In genomic region chr17:65755799-65756198, GRCh38 we compare ENCODE assay signal across 37 cellular contexts.
"Had no signal": no experiment of that assay in that cellular context is flagged by ENCODE, and none has a peak within 500 bp of the region (broad histone marks: within the 10 kb centered on the region; RNA-seq: fewer than 3 reads in every experiment).

No MANE protein-coding gene starts in this region.

- H3K36me3 Mint-ChIP-seq: activated CD8-positive, alpha-beta memory T cell treated with anti-CD3 and anti-CD28 coated beads, Interleukin-2, amount 10 ng/mL, durations not matched to agents 7 days and 5 days; activated naive CD4-positive, alpha-beta T cell treated with anti-CD3 and anti-CD28 coated beads, Interleukin-2, amount 10 ng/mL, durations not matched to agents 7 days and 5 days; activated naive CD8-positive, alpha-beta T cell treated with anti-CD3 and anti-CD28 coated beads, Interleukin-2, amount 10 ng/mL, durations not matched to agents 7 days and 5 days; brain; WTC11 had no signal

- H3K27me3 Mint-ChIP-seq: activated CD4-positive, alpha-beta memory T cell treated with anti-CD3 and anti-CD28 coated beads, Interleukin-2, amount 10 ng/mL, durations not matched to agents 7 days and 5 days; activated naive CD4-positive, alpha-beta T cell treated with anti-CD3 and anti-CD28 coated beads, Interleukin-2, amount 50 U/mL, for 24 hours; activated naive CD8-positive, alpha-beta T cell; activated naive CD8-positive, alpha-beta T cell treated with anti-CD3 and anti-CD28 coated beads, Interleukin-2, amount 10 ng/mL, durations not matched to agents 7 days and 5 days; activated T-cell treated with anti-CD3 and anti-CD28 coated beads, Interleukin-2, amount 50 U/mL, for 24 hours had no signal

- ATAC-seq: activated CD4-positive, alpha-beta T cell treated with anti-CD3 and anti-CD28 coated beads for 36 hours; activated CD4-positive, CD25-positive, alpha-beta regulatory T cell treated with anti-CD3 and anti-CD28 coated beads, Interleukin-2, amount 50 U/mL, for 24 hours; activated CD8-positive, alpha-beta memory T cell treated with anti-CD3 and anti-CD28 coated beads, Interleukin-2, amount 10 ng/mL, durations not matched to agents 7 days and 5 days; activated CD8-positive, alpha-beta T cell treated with anti-CD3 and anti-CD28 coated beads, Interleukin-2, amount 10 ng/mL, durations not matched to agents 7 days and 5 days; activated naive CD8-positive, alpha-beta T cell treated with anti-CD3 and anti-CD28 coated beads, Interleukin-2, amount 50 U/mL, for 24 hours; WTC11 had no signal

- H3K27ac Mint-ChIP-seq: activated CD4-positive, alpha-beta memory T cell treated with anti-CD3 and anti-CD28 coated beads, Interleukin-2, amount 10 ng/mL, durations not matched to agents 7 days and 5 days; activated CD4-positive, alpha-beta T cell treated with anti-CD3 and anti-CD28 coated beads for 36 hours; activated CD4-positive, alpha-beta T cell treated with anti-CD3 and anti-CD28 coated beads, Interleukin-2, amount 10 ng/mL, durations not matched to agents 7 days and 5 days; activated CD8-positive, alpha-beta memory T cell treated with anti-CD3 and anti-CD28 coated beads, Interleukin-2, amount 10 ng/mL, durations not matched to agents 7 days and 5 days; activated CD8-positive, alpha-beta T cell treated with anti-CD3 and anti-CD28 coated beads, Interleukin-2, amount 10 ng/mL, durations not matched to agents 7 days and 5 days; activated naive CD4-positive, alpha-beta T cell treated with anti-CD3 and anti-CD28 coated beads, Interleukin-2, amount 10 ng/mL, durations not matched to agents 7 days and 5 days; activated naive CD4-positive, alpha-beta T cell treated with anti-CD3 and anti-CD28 coated beads, Interleukin-2, amount 50 U/mL, for 24 hours; activated naive CD8-positive, alpha-beta T cell; activated naive CD8-positive, alpha-beta T cell treated with anti-CD3 and anti-CD28 coated beads, Interleukin-2, amount 10 ng/mL, durations not matched to agents 7 days and 5 days; activated naive CD8-positive, alpha-beta T cell treated with anti-CD3 and anti-CD28 coated beads, Interleukin-2, amount 50 U/mL, for 24 hours; activated T-cell treated with anti-CD3 and anti-CD28 coated beads, Interleukin-2, amount 50 U/mL, for 24 hours; activated T-helper 2 cell treated with anti-CD3 and anti-CD28 coated beads, Interferon-gamma antibody, Interleukin-2, Interleukin-4, amounts not matched to agents 10 μg/mL and 5 μg/mL and 100 μg/mL, durations not matched to agents 14 hours and 24 hours and 36 hours; brain; T-helper 1 cell treated with Interleukin-12 subunit alpha and Interleukin-12 subunit beta and Interleukin-4 antibody, amounts not matched to agents 30 μg/mL and 1 μg/mL, for 36 hours; T-helper 2 cell treated with Interferon-gamma antibody and Interleukin-4, amounts not matched to agents 5 μg/mL and 100 μg/mL, for 36 hours; WTC11 had no signal

- H3K27ac ChIP-seq: ascending aorta, cardiac muscle cell, WERI-Rb-1 had no signal

- H3K9me3 ChIP-seq: ascending aorta had no signal

- DNase-seq: activated CD4-positive, alpha-beta memory T cell treated with anti-CD3 and anti-CD28 coated beads, Interleukin-2, amount 10 ng/mL, durations not matched to agents 7 days and 5 days; activated CD4-positive, alpha-beta T cell treated with anti-CD3 and anti-CD28 coated beads for 1 hour; activated CD4-positive, alpha-beta T cell treated with anti-CD3 and anti-CD28 coated beads for 36 hours; activated CD4-positive, alpha-beta T cell treated with anti-CD3 and anti-CD28 coated beads for 48 hours; activated CD4-positive, alpha-beta T cell treated with anti-CD3 and anti-CD28 coated beads, Interleukin-2, amount 10 ng/mL, durations not matched to agents 7 days and 5 days; activated CD4-positive, alpha-beta T cell treated with anti-CD3 and anti-CD28 coated beads, Interleukin-2, amount 50 U/mL, for 48 hours; activated CD4-positive, CD25-positive, alpha-beta regulatory T cell; activated CD8-positive, alpha-beta memory T cell treated with anti-CD3 and anti-CD28 coated beads for 24 hours; activated CD8-positive, alpha-beta memory T cell treated with anti-CD3 and anti-CD28 coated beads, Interleukin-2, amount 10 ng/mL, durations not matched to agents 7 days and 5 days; activated CD8-positive, alpha-beta memory T cell treated with anti-CD3 and anti-CD28 coated beads, Interleukin-2, amount 50 U/mL, for 48 hours; activated CD8-positive, alpha-beta T cell treated with anti-CD3 and anti-CD28 coated beads, Interleukin-2, amount 10 ng/mL, durations not matched to agents 7 days and 5 days; activated effector memory CD4-positive, alpha-beta T cell treated with Interleukin-2 at 50 U/mL for 16 hours; activated gamma-delta T cell; activated naive CD4-positive, alpha-beta T cell treated with anti-CD3 and anti-CD28 coated beads, Interleukin-2, amount 10 ng/mL, durations not matched to agents 7 days and 5 days; activated naive CD4-positive, alpha-beta T cell treated with Interleukin-2 at 50 U/mL for 16 hours; activated naive CD8-positive, alpha-beta T cell treated with anti-CD3 and anti-CD28 coated beads, Interleukin-2, amount 10 ng/mL, durations not matched to agents 7 days and 5 days; activated naive CD8-positive, alpha-beta T cell treated with anti-CD3 and anti-CD28 coated beads, Interleukin-2, amount 50 U/mL, for 24 hours; activated T-cell treated with anti-CD3 and anti-CD28 coated beads, Interleukin-2, amount 50 U/mL, for 24 hours; activated T-cell treated with anti-CD3 and anti-CD28 coated beads, Interleukin-2, amount 50 U/mL, for 48 hours; amygdala; anterior cingulate cortex; caudate nucleus; cerebellar nuclear complex; T-helper 2 cell; T-helper 9 cell; WERI-Rb-1 had no signal

- H3K4me3 Mint-ChIP-seq: activated CD4-positive, alpha-beta memory T cell treated with anti-CD3 and anti-CD28 coated beads, Interleukin-2, amount 10 ng/mL, durations not matched to agents 7 days and 5 days; activated CD4-positive, alpha-beta T cell treated with anti-CD3 and anti-CD28 coated beads for 36 hours; activated CD4-positive, alpha-beta T cell treated with anti-CD3 and anti-CD28 coated beads, Interleukin-2, amount 10 ng/mL, durations not matched to agents 7 days and 5 days; activated CD8-positive, alpha-beta memory T cell treated with anti-CD3 and anti-CD28 coated beads, Interleukin-2, amount 10 ng/mL, durations not matched to agents 7 days and 5 days; activated CD8-positive, alpha-beta T cell treated with anti-CD3 and anti-CD28 coated beads, Interleukin-2, amount 10 ng/mL, durations not matched to agents 7 days and 5 days; activated naive CD4-positive, alpha-beta T cell treated with anti-CD3 and anti-CD28 coated beads, Interleukin-2, amount 10 ng/mL, durations not matched to agents 7 days and 5 days; activated naive CD4-positive, alpha-beta T cell treated with anti-CD3 and anti-CD28 coated beads, Interleukin-2, amount 50 U/mL, for 24 hours; activated naive CD8-positive, alpha-beta T cell; activated naive CD8-positive, alpha-beta T cell treated with anti-CD3 and anti-CD28 coated beads, Interleukin-2, amount 10 ng/mL, durations not matched to agents 7 days and 5 days; activated naive CD8-positive, alpha-beta T cell treated with anti-CD3 and anti-CD28 coated beads, Interleukin-2, amount 50 U/mL, for 24 hours; activated T-cell treated with anti-CD3 and anti-CD28 coated beads, Interleukin-2, amount 50 U/mL, for 24 hours; brain; central memory CD8-positive, alpha-beta T cell; T-helper 1 cell treated with Interleukin-12 subunit alpha and Interleukin-12 subunit beta and Interleukin-4 antibody, amounts not matched to agents 30 μg/mL and 1 μg/mL, for 36 hours; T-helper 2 cell treated with Interferon-gamma antibody and Interleukin-4, amounts not matched to agents 5 μg/mL and 100 μg/mL, for 36 hours; WTC11 had no signal

- H3K9me3 Mint-ChIP-seq: activated CD4-positive, alpha-beta memory T cell treated with anti-CD3 and anti-CD28 coated beads, Interleukin-2, amount 10 ng/mL, durations not matched to agents 7 days and 5 days; activated naive CD4-positive, alpha-beta T cell treated with anti-CD3 and anti-CD28 coated beads, Interleukin-2, amount 50 U/mL, for 24 hours; activated naive CD8-positive, alpha-beta T cell treated with anti-CD3 and anti-CD28 coated beads, Interleukin-2, amount 10 ng/mL, durations not matched to agents 7 days and 5 days; activated T-cell treated with anti-CD3 and anti-CD28 coated beads, Interleukin-2, amount 50 U/mL, for 24 hours; central memory CD8-positive, alpha-beta T cell; WTC11 had no signal

- H3K4me3 ChIP-seq: ascending aorta, cardiac muscle cell had no signal

- H3K36me3 ChIP-seq: ascending aorta, cardiac muscle cell, WERI-Rb-1 had no signal

- H3K27me3 ChIP-seq: ascending aorta, cardiac muscle cell had no signal
